In genomic region chr2:214244847-214245246, GRCh38 we compare ENCODE assay signal across 21 cellular contexts.
DNase-seq lines count a peak whose midpoint lies in the region; ATAC-seq, FAIRE-seq and TF ChIP-seq lines count a peak whose summit lies in the region.
"Had no signal": no experiment of that assay in that cellular context is flagged by ENCODE, and none has a peak within 500 bp of the region (broad histone marks: within the 10 kb centered on the region; RNA-seq: fewer than 3 reads in every experiment).

No MANE protein-coding gene starts in this region.

- H2AFZ ChIP-seq in GM23248 (no peak overlapping the region), astrocyte (ENCODE audit: low read depth, low read length) (no peak overlapping the region)
- H2AFZ ChIP-seq: hepatocyte had no signal

- ATAC-seq in GM19455 (IDR thresholded peaks at IDR 0.05; ENCODE audit: unreplicated experiment) (no peak), GM18502 (IDR thresholded peaks at IDR 0.05; ENCODE audit: poor library complexity, unreplicated experiment) (no peak)
- ATAC-seq: A549; activated CD4-positive, alpha-beta T cell treated with anti-CD3 and anti-CD28 coated beads for 36 hours; activated T-helper 17 cell treated with anti-CD3 and anti-CD28 coated beads, Interleukin-2, amount 50 U/mL, for 72 hours; right cardiac atrium had no signal

- H3K9me3 ChIP-seq in GM23248 (ENCODE audit: low read depth), result no peaks in the 10 kb centered on the region
- no peaks in the 10 kb centered on the region for H3K9me3 ChIP-seq in astrocyte (ENCODE audit: insufficient read depth, low read depth, low read length)
- H3K9me3 ChIP-seq: A549, vagina had no signal

- WGBS in GM23248 (ENCODE audit: low coverage in 1 of 2, low lambda C conversion rate in 2 of 2, missing lambda C conversion rate in 2 of 2), 2 experiments, result 78 to 79% methylated on average over 1 of the region's 1 CpG

- H4K20me1 ChIP-seq in GM23248 (ENCODE audit: insufficient read depth), result no peaks in the 10 kb centered on the region
- H4K20me1 ChIP-seq in astrocyte (ENCODE audit: insufficient read depth, low read length), result no peaks in the 10 kb centered on the region

- H3K27ac ChIP-seq in GM23248 (no peak overlapping the region), astrocyte (ENCODE audit: low read depth, low read length) (no peak overlapping the region)
- H3K27ac ChIP-seq: A549, coronary artery, hepatocyte, vagina had no signal

- peaks cover 12% of the 10 kb centered on the region for H3K4me1 Mint-ChIP-seq in astrocyte (ENCODE audit: low read depth, unreplicated experiment)
- H3K4me1 Mint-ChIP-seq: activated CD4-positive, alpha-beta T cell treated with anti-CD3 and anti-CD28 coated beads for 36 hours; activated naive CD8-positive, alpha-beta T cell treated with anti-CD3 and anti-CD28 coated beads for 36 hours; activated T-helper 17 cell treated with anti-CD3 and anti-CD28 coated beads, Interleukin-2, amount 50 U/mL, for 72 hours; CD14-positive monocyte had no signal

- H3K9me2 ChIP-seq in GM23248 (ENCODE audit: insufficient read depth), result no peaks in the 10 kb centered on the region

- TF ChIP-seq CTCF in astrocyte (IDR thresholded peaks at IDR 0.05; ENCODE audit: insufficient read depth, low read depth, low read length), result no peak

- no peaks in the 10 kb centered on the region for H3K27me3 Mint-ChIP-seq in astrocyte (ENCODE audit: low read depth, unreplicated experiment)
- H3K27me3 Mint-ChIP-seq: activated CD4-positive, alpha-beta T cell treated with anti-CD3 and anti-CD28 coated beads for 36 hours; activated naive CD8-positive, alpha-beta T cell treated with anti-CD3 and anti-CD28 coated beads for 36 hours; activated T-helper 17 cell treated with anti-CD3 and anti-CD28 coated beads, Interleukin-2, amount 50 U/mL, for 72 hours had no signal

- H3K4me3 ChIP-seq in GM23248 (0 out of 2 replicates have a peak overlapping the region, but pooled peaks have one; percentile 21), astrocyte (ENCODE audit: insufficient read depth, low read depth, low read length) (no peak overlapping the region)
- H3K4me3 ChIP-seq: A549, coronary artery, hepatocyte, vagina had no signal

- H3K4me2 ChIP-seq in GM23248 (ENCODE audit: unreplicated experiment) (peak overlapping the region; percentile 25), astrocyte (ENCODE audit: low read length) (no peak overlapping the region)
- H3K4me2 ChIP-seq: A549, hepatocyte had no signal

- no peak overlapping the region for H3K4me3 Mint-ChIP-seq in astrocyte (ENCODE audit: unreplicated experiment)
- H3K4me3 Mint-ChIP-seq: activated CD4-positive, alpha-beta T cell treated with anti-CD3 and anti-CD28 coated beads for 36 hours; activated naive CD8-positive, alpha-beta T cell treated with anti-CD3 and anti-CD28 coated beads for 36 hours; activated T-helper 17 cell treated with anti-CD3 and anti-CD28 coated beads, Interleukin-2, amount 50 U/mL, for 72 hours; CD14-positive monocyte had no signal

- no peaks in the 10 kb centered on the region for H3K36me3 Mint-ChIP-seq in astrocyte (ENCODE audit: low read depth, unreplicated experiment)
- H3K36me3 Mint-ChIP-seq: activated naive CD8-positive, alpha-beta T cell treated with anti-CD3 and anti-CD28 coated beads for 36 hours; CD14-positive monocyte had no signal

- H3K27ac Mint-ChIP-seq in astrocyte (ENCODE audit: unreplicated experiment), result peak overlapping the region; percentile 63
- H3K27ac Mint-ChIP-seq: activated CD4-positive, alpha-beta T cell treated with anti-CD3 and anti-CD28 coated beads for 36 hours; activated naive CD8-positive, alpha-beta T cell treated with anti-CD3 and anti-CD28 coated beads for 36 hours; activated T-helper 17 cell treated with anti-CD3 and anti-CD28 coated beads, Interleukin-2, amount 50 U/mL, for 72 hours; CD14-positive monocyte had no signal

- H3K9me3 Mint-ChIP-seq in astrocyte (ENCODE audit: unreplicated experiment), result no peaks in the 10 kb centered on the region
- H3K9me3 Mint-ChIP-seq: activated naive CD8-positive, alpha-beta T cell treated with anti-CD3 and anti-CD28 coated beads for 36 hours had no signal

- DNase-seq in A172 (ENCODE audit: low spot score) (peak; percentile 5), GM23248 (peak; percentile 50), astrocyte (ENCODE audit: low read depth) (peak; percentile 57), iPS DF 19.7 (ENCODE audit: low read depth, low spot score) (peak; percentile 9), GM19238 (ENCODE audit: insufficient read length, low spot score) (no peak), GM12892 (ENCODE audit: insufficient read length) (no peak)
- DNase-seq: activated CD4-positive, alpha-beta T cell treated with anti-CD3 and anti-CD28 coated beads for 36 hours; activated naive CD8-positive, alpha-beta T cell treated with anti-CD3 and anti-CD28 coated beads for 36 hours; DMS53; MM.1S; NCI-H526 treated with DMSO at 0.1 percent for 48 hours; right cardiac atrium had no signal

- in situ Hi-C loops in GM23248 (cut with MboI), result no loop called here

- TF ChIP-seq POLR2A in GM12892 (IDR thresholded peaks at IDR 0.05; ENCODE audit: low read depth, low read length), result no peak

- H3K36me3 ChIP-seq in GM23248 (ENCODE audit: low read depth) (no peaks in the 10 kb centered on the region), astrocyte (ENCODE audit: insufficient read depth, low read length) (no peaks in the 10 kb centered on the region)
- H3K36me3 ChIP-seq: vagina had no signal

- peaks cover 12% of the 10 kb centered on the region for H3K4me1 ChIP-seq in GM23248 (ENCODE audit: insufficient read depth)
- H3K4me1 ChIP-seq in astrocyte (ENCODE audit: insufficient read depth, low read length), result no peaks in the 10 kb centered on the region
- H3K4me1 ChIP-seq: A549, vagina had no signal

- H3K9ac ChIP-seq in GM23248, result no peak overlapping the region
- no peak overlapping the region for H3K9ac ChIP-seq in astrocyte (ENCODE audit: low read length)

- H3K27me3 ChIP-seq in GM23248 (replicated peaks; ENCODE audit: insufficient read depth) (no peaks in the 10 kb centered on the region), astrocyte (ENCODE audit: insufficient read depth, low read length) (no peaks in the 10 kb centered on the region)
- H3K27me3 ChIP-seq: hepatocyte, vagina had no signal

- H3K79me2 ChIP-seq in GM23248 (ENCODE audit: insufficient read depth) (no peaks in the 10 kb centered on the region), astrocyte (ENCODE audit: insufficient read depth, low read length) (no peaks in the 10 kb centered on the region)
- H3K79me2 ChIP-seq: hepatocyte had no signal

- H3F3A ChIP-seq in GM23248 (ENCODE audit: insufficient read depth), result no peaks in the 10 kb centered on the region

- FAIRE-seq in astrocyte (lab: Jason Lieb, UNC), result peak; percentile 20
- no peak for FAIRE-seq in GM12892 (lab: Jason Lieb, UNC)
- FAIRE-seq: A549, keratinocyte had no signal

Comparison
In these comparisons a context has a peak if more than half of its experiments do, and no peak if none do; other contexts are left out.
1. DNase-seq: peak in A172 (single experiment), GM23248 (single experiment), astrocyte (single experiment) and iPS DF 19.7 (single experiment); none in GM19238 (single experiment) and GM12892 (single experiment).